ENCODE assay signal across 28 cellular contexts in genomic region chr9:85260288-85260687, GRCh38.
"Had no signal": no experiment of that assay in that cellular context is flagged by ENCODE, and none has a peak within 500 bp of the region (broad histone marks: within the 10 kb centered on the region; RNA-seq: fewer than 3 reads in every experiment).

No MANE protein-coding gene starts in this region.

- H3K4me3 ChIP-seq: stomach, suprapubic skin, testis, thoracic aorta, thyroid gland, tibial artery, tibial nerve, transverse colon, upper lobe of left lung, upper lobe of right lung, uterus, vagina had no signal

- H3K4me3 Mint-ChIP-seq: stimulated activated effector memory CD8-positive, alpha-beta T cell treated with anti-CD3 and anti-CD28 coated beads, Interleukin-12 subunit alpha, Interleukin-12 subunit beta, amount 100 ng/mL, for 72 hours; stimulated activated memory B cell treated with anti-CD40 and anti-IgM and Interleukin-4, amounts not matched to agents 10 μg/mL and 1 μg/mL and 100 μg/mL, for 72 hours; stimulated activated naive B cell treated with anti-CD40 and anti-IgM and Interleukin-4, amounts not matched to agents 10 μg/mL and 1 μg/mL and 100 μg/mL, for 72 hours; stimulated activated naive CD8-positive, alpha-beta T cell treated with anti-CD3 and anti-CD28 coated beads, Interleukin-15, amount 100 ng/mL, for 72 hours; stimulated activated naive CD8-positive, alpha-beta T cell treated with anti-CD3 and anti-CD28 coated beads, Interleukin-15, Interleukin-2, amounts not matched to agents 100 ng/mL and 50 ng/mL, for 24 hours; type B pancreatic cell had no signal

- H3K36me3 Mint-ChIP-seq: stimulated activated effector memory CD8-positive, alpha-beta T cell treated with anti-CD3 and anti-CD28 coated beads, Interleukin-12 subunit alpha, Interleukin-12 subunit beta, amount 100 ng/mL, for 72 hours; stimulated activated memory B cell treated with anti-CD40 and anti-IgM and Interleukin-4, amounts not matched to agents 10 μg/mL and 1 μg/mL and 100 μg/mL, for 72 hours had no signal

- H3K4me1 Mint-ChIP-seq: stimulated activated memory B cell treated with anti-CD40 and anti-IgM and Interleukin-4, amounts not matched to agents 10 μg/mL and 1 μg/mL and 100 μg/mL, for 72 hours; stimulated activated naive B cell treated with anti-CD40 and anti-IgM and Interleukin-4, amounts not matched to agents 10 μg/mL and 1 μg/mL and 100 μg/mL, for 72 hours; stimulated activated naive CD8-positive, alpha-beta T cell treated with anti-CD3 and anti-CD28 coated beads, Interleukin-15, amount 100 ng/mL, for 72 hours had no signal

- H3K27ac Mint-ChIP-seq: stimulated activated effector memory CD8-positive, alpha-beta T cell treated with anti-CD3 and anti-CD28 coated beads, Interleukin-12 subunit alpha, Interleukin-12 subunit beta, amount 100 ng/mL, for 72 hours; stimulated activated memory B cell treated with anti-CD40 and anti-IgM and Interleukin-4, amounts not matched to agents 10 μg/mL and 1 μg/mL and 100 μg/mL, for 72 hours; stimulated activated naive B cell treated with anti-CD40 and anti-IgM and Interleukin-4, amounts not matched to agents 10 μg/mL and 1 μg/mL and 100 μg/mL, for 72 hours; stimulated activated naive CD8-positive, alpha-beta T cell treated with anti-CD3 and anti-CD28 coated beads, Interleukin-15, amount 100 ng/mL, for 72 hours; stimulated activated naive CD8-positive, alpha-beta T cell treated with anti-CD3 and anti-CD28 coated beads, Interleukin-15, Interleukin-2, amounts not matched to agents 100 ng/mL and 50 ng/mL, for 24 hours; type B pancreatic cell had no signal

- DNase-seq: stimulated activated CD4-positive, alpha-beta T cell treated with anti-CD3 and anti-CD28 coated beads, Interleukin-2, amount 100 ng/mL, for 48 hours; stimulated activated CD4-positive, alpha-beta T cell treated with anti-CD3 and anti-CD28 coated beads, Interleukin-4, amount 100 ng/mL, for 1 hour; stimulated activated CD4-positive, alpha-beta T cell treated with anti-CD3 and anti-CD28 coated beads, Interleukin-4, amount 100 ng/mL, for 24 hours; stimulated activated CD4-positive, alpha-beta T cell treated with anti-CD3 and anti-CD28 coated beads, Interleukin-4, amount 100 ng/mL, for 4 hours; stimulated activated CD8-positive, alpha-beta memory T cell treated with anti-CD3 and anti-CD28 coated beads, Interleukin-4, amount 100 ng/mL, for 48 hours; stimulated activated naive B cell treated with anti-CD40 and anti-IgM and Interleukin-4, amounts not matched to agents 10 μg/mL and 1 μg/mL and 100 μg/mL, for 72 hours; stimulated activated naive CD4-positive, alpha-beta T cell; stimulated activated naive CD4-positive, alpha-beta T cell treated with Interleukin-2 at 50 U/mL for 16 hours; stimulated activated naive CD8-positive, alpha-beta T cell treated with anti-CD3 and anti-CD28 coated beads, Interleukin-15, amount 100 ng/mL, for 72 hours; stimulated activated naive CD8-positive, alpha-beta T cell treated with anti-CD3 and anti-CD28 coated beads, Interleukin-15, Interleukin-2, amounts not matched to agents 100 U/mL and 50 U/mL, for 24 hours; stomach; substantia nigra; testis; thyroid gland; tibial artery; transverse colon; trophoblast cell; upper lobe of left lung; upper lobe of right lung; uterus had no signal

- ATAC-seq: stimulated activated effector memory CD8-positive, alpha-beta T cell treated with anti-CD3 and anti-CD28 coated beads, Interleukin-12 subunit alpha, Interleukin-12 subunit beta, amount 100 ng/mL, for 72 hours; stimulated activated memory B cell treated with anti-CD40 and anti-IgM and Interleukin-4, amounts not matched to agents 10 μg/mL and 1 μg/mL and 100 μg/mL, for 72 hours; stimulated activated naive B cell treated with anti-CD40 and anti-IgM and Interleukin-4, amounts not matched to agents 10 μg/mL and 1 μg/mL and 100 μg/mL, for 72 hours; stimulated activated naive CD8-positive, alpha-beta T cell treated with anti-CD3 and anti-CD28 coated beads, Interleukin-15, amount 100 ng/mL, for 72 hours; stimulated activated naive CD8-positive, alpha-beta T cell treated with anti-CD3 and anti-CD28 coated beads, Interleukin-15, Interleukin-2, amounts not matched to agents 100 U/mL and 50 U/mL, for 24 hours; upper lobe of right lung had no signal
